34 cellular contexts compared by ENCODE assay signal in the genomic region with DNA sequence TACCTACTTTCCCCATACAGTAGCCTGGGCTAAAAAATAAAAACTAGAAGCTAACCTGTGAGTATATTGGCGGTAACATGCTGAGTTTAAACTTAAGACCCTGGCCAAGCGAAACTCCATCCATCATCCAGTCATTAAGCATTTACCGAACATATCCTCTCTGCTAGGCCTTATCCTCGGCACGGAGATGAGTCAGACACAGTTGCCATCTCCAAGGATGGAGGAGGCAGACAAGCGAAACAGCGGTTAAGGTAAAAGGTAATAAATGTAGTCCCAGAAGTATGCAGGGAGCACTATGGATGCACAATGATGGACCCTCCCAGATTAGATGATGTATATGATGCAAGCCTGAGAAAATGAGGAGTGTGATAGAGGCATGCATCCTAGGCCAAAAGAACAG.
"Had no signal": no experiment of that assay in that cellular context is flagged by ENCODE, and none has a peak within 500 bp of the region (broad histone marks: within the 10 kb centered on the region; RNA-seq: fewer than 3 reads in every experiment).

No MANE protein-coding gene starts in this region.

- H3K27me3 Mint-ChIP-seq: activated B cell treated with CpG ODN at 0.5 μM for 24 hours; activated naive CD8-positive, alpha-beta T cell treated with anti-CD3 and anti-CD28 coated beads, Interleukin-2, amount 50 U/mL, for 24 hours had no signal

- H3K9me3 Mint-ChIP-seq: activated B cell treated with CpG ODN at 0.5 μM for 24 hours; activated CD8-positive, alpha-beta T cell treated with anti-CD3 and anti-CD28 coated beads for 36 hours; activated naive CD4-positive, alpha-beta T cell treated with anti-CD3 and anti-CD28 coated beads for 36 hours; activated naive CD4-positive, alpha-beta T cell treated with anti-CD3 and anti-CD28 coated beads, Interleukin-2, amount 50 U/mL, for 24 hours; activated naive CD8-positive, alpha-beta T cell treated with anti-CD3 and anti-CD28 coated beads for 36 hours; activated naive CD8-positive, alpha-beta T cell treated with anti-CD3 and anti-CD28 coated beads, Interleukin-2, amount 50 U/mL, for 24 hours; activated T-helper 1 cell treated with anti-CD3 and anti-CD28 coated beads, Interleukin-12 subunit alpha, Interleukin-12 subunit beta, Interleukin-2, Interleukin-4 antibody, amounts not matched to agents 30 ng/mL and 10 ng/mL and 1 ng/mL, durations not matched to agents 14 hours and 24 hours and 36 hours; activated T-helper 2 cell treated with anti-CD3 and anti-CD28 coated beads, Interferon-gamma antibody, Interleukin-2, Interleukin-4, amounts not matched to agents 10 μg/mL and 5 μg/mL and 100 μg/mL, durations not matched to agents 14 hours and 24 hours and 36 hours; dendritic cell treated with granulocyte-macrophage colony-stimulating factor and Interleukin-4, amounts not matched to agents 40 ng/mL and 50 ng/mL, for 4 days; endodermal cell; T-helper 2 cell treated with Interferon-gamma antibody and Interleukin-4, amounts not matched to agents 5 μg/mL and 100 μg/mL, for 36 hours had no signal

- H3K36me3 Mint-ChIP-seq: activated naive CD4-positive, alpha-beta T cell treated with anti-CD3 and anti-CD28 coated beads, Interleukin-2, amount 50 U/mL, for 24 hours; activated naive CD8-positive, alpha-beta T cell treated with anti-CD3 and anti-CD28 coated beads for 36 hours had no signal

- H3K4me1 Mint-ChIP-seq: activated B cell treated with CpG ODN at 0.5 μM for 24 hours; activated naive CD4-positive, alpha-beta T cell treated with anti-CD3 and anti-CD28 coated beads, Interleukin-2, amount 50 U/mL, for 24 hours; activated naive CD8-positive, alpha-beta T cell treated with anti-CD3 and anti-CD28 coated beads for 36 hours; activated naive CD8-positive, alpha-beta T cell treated with anti-CD3 and anti-CD28 coated beads, Interleukin-2, amount 50 U/mL, for 24 hours; endodermal cell had no signal

- H3K4me3 Mint-ChIP-seq: activated B cell treated with CpG ODN at 0.5 μM for 24 hours; activated CD8-positive, alpha-beta T cell treated with anti-CD3 and anti-CD28 coated beads for 36 hours; activated naive CD4-positive, alpha-beta T cell treated with anti-CD3 and anti-CD28 coated beads for 36 hours; activated naive CD4-positive, alpha-beta T cell treated with anti-CD3 and anti-CD28 coated beads, Interleukin-2, amount 50 U/mL, for 24 hours; activated naive CD8-positive, alpha-beta T cell treated with anti-CD3 and anti-CD28 coated beads for 36 hours; activated naive CD8-positive, alpha-beta T cell treated with anti-CD3 and anti-CD28 coated beads, Interleukin-2, amount 50 U/mL, for 24 hours; activated T-helper 1 cell treated with anti-CD3 and anti-CD28 coated beads, Interleukin-12 subunit alpha, Interleukin-12 subunit beta, Interleukin-2, Interleukin-4 antibody, amounts not matched to agents 30 ng/mL and 10 ng/mL and 1 ng/mL, durations not matched to agents 14 hours and 24 hours and 36 hours; dendritic cell treated with granulocyte-macrophage colony-stimulating factor and Interleukin-4, amounts not matched to agents 40 ng/mL and 50 ng/mL, for 4 days; endodermal cell; T-helper 17 cell; T-helper 2 cell treated with Interferon-gamma antibody and Interleukin-4, amounts not matched to agents 5 μg/mL and 100 μg/mL, for 36 hours had no signal

- DNase-seq: activated B cell treated with CpG ODN at 0.5 μM for 24 hours; activated CD4-positive, alpha-beta T cell treated with anti-CD3 and anti-CD28 coated beads for 48 hours; activated CD4-positive, alpha-beta T cell treated with anti-CD3 and anti-CD28 coated beads, Interleukin-2, amount 50 U/mL, for 1 hour; activated CD4-positive, alpha-beta T cell treated with anti-CD3 and anti-CD28 coated beads, Interleukin-2, amount 50 U/mL, for 48 hours; activated CD8-positive, alpha-beta memory T cell treated with anti-CD3 and anti-CD28 coated beads for 24 hours; activated CD8-positive, alpha-beta T cell treated with anti-CD3 and anti-CD28 coated beads for 36 hours; activated effector memory CD4-positive, alpha-beta T cell treated with anti-CD3 and anti-CD28 coated beads, Interleukin-2, amount 50 U/mL, for 16 hours; activated naive CD4-positive, alpha-beta T cell treated with anti-CD3 and anti-CD28 coated beads for 36 hours; activated naive CD8-positive, alpha-beta T cell treated with anti-CD3 and anti-CD28 coated beads for 36 hours; activated naive CD8-positive, alpha-beta T cell treated with anti-CD3 and anti-CD28 coated beads, Interleukin-2, amount 50 U/mL, for 24 hours; activated T-cell treated with anti-CD3 and anti-CD28 coated beads, Interleukin-2, amount 50 U/mL, for 48 hours; adrenal gland; amygdala; aorta; body of pancreas; central memory CD4-positive, alpha-beta T cell; dorsolateral prefrontal cortex; effector memory CD4-positive, alpha-beta T cell; endodermal cell; foreskin fibroblast; glutamatergic neuron; heart right ventricle; T-helper 1 cell; T-helper 17 cell; T1000; WERI-Rb-1 had no signal

- H3K27ac ChIP-seq: adrenal gland, body of pancreas, coronary artery, dorsolateral prefrontal cortex, heart right ventricle, WERI-Rb-1 had no signal

- ATAC-seq: activated CD4-positive, CD25-positive, alpha-beta regulatory T cell treated with anti-CD3 and anti-CD28 coated beads, Interleukin-2, amount 50 U/mL, for 24 hours; activated CD8-positive, alpha-beta T cell treated with anti-CD3 and anti-CD28 coated beads for 36 hours; activated naive CD8-positive, alpha-beta T cell treated with anti-CD3 and anti-CD28 coated beads, Interleukin-2, amount 50 U/mL, for 24 hours; body of pancreas; esophagus mucosa; heart right ventricle; T-helper 17 cell had no signal

- H3K27ac Mint-ChIP-seq: activated B cell treated with CpG ODN at 0.5 μM for 24 hours; activated CD8-positive, alpha-beta T cell treated with anti-CD3 and anti-CD28 coated beads for 36 hours; activated naive CD4-positive, alpha-beta T cell treated with anti-CD3 and anti-CD28 coated beads for 36 hours; activated naive CD4-positive, alpha-beta T cell treated with anti-CD3 and anti-CD28 coated beads, Interleukin-2, amount 50 U/mL, for 24 hours; activated naive CD8-positive, alpha-beta T cell treated with anti-CD3 and anti-CD28 coated beads for 36 hours; activated naive CD8-positive, alpha-beta T cell treated with anti-CD3 and anti-CD28 coated beads, Interleukin-2, amount 50 U/mL, for 24 hours; activated T-helper 1 cell treated with anti-CD3 and anti-CD28 coated beads, Interleukin-12 subunit alpha, Interleukin-12 subunit beta, Interleukin-2, Interleukin-4 antibody, amounts not matched to agents 30 ng/mL and 10 ng/mL and 1 ng/mL, durations not matched to agents 14 hours and 24 hours and 36 hours; activated T-helper 2 cell treated with anti-CD3 and anti-CD28 coated beads, Interferon-gamma antibody, Interleukin-2, Interleukin-4, amounts not matched to agents 10 μg/mL and 5 μg/mL and 100 μg/mL, durations not matched to agents 14 hours and 24 hours and 36 hours; dendritic cell treated with granulocyte-macrophage colony-stimulating factor and Interleukin-4, amounts not matched to agents 40 ng/mL and 50 ng/mL, for 4 days; endodermal cell; T-helper 17 cell; T-helper 2 cell treated with Interferon-gamma antibody and Interleukin-4, amounts not matched to agents 5 μg/mL and 100 μg/mL, for 36 hours had no signal
